In the genomic region with DNA sequence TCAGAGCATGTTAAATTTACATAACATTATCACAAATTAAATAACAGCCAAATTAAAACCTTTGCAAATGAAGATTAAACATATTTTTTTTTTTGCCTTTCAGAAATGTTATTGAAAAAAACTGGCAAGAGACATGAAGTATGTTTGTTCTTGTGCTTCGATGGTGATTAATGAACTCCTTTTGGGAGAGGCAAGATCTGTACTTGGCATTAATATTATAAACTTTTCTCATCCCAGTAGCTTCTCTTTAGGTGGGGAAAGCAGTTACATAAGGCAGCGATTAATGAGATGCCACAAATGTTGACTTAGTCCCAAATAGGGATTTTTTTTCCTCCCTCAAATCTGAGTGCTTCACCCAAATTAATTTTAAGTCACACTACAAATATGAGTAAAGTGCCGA, we compare ENCODE assay signal across 19 cellular contexts.
"Had no signal": no experiment of that assay in that cellular context is flagged by ENCODE, and none has a peak within 500 bp of the region (broad histone marks: within the 10 kb centered on the region; RNA-seq: fewer than 3 reads in every experiment).

No MANE protein-coding gene starts in this region.

- H3K27me3 Mint-ChIP-seq: activated CD8-positive, alpha-beta memory T cell treated with anti-CD3 and anti-CD28 coated beads, Interleukin-2, amount 10 ng/mL, durations not matched to agents 7 days and 5 days; activated naive CD8-positive, alpha-beta T cell treated with anti-CD3 and anti-CD28 coated beads, Interleukin-2, amount 50 U/mL, for 24 hours; memory B cell had no signal

- H3K36me3 Mint-ChIP-seq: activated CD8-positive, alpha-beta memory T cell treated with anti-CD3 and anti-CD28 coated beads, Interleukin-2, amount 10 ng/mL, durations not matched to agents 7 days and 5 days; natural killer cell had no signal

- H3K27me3 ChIP-seq: hepatocyte, spleen, tibial artery, vagina had no signal

- ATAC-seq: activated CD8-positive, alpha-beta memory T cell treated with anti-CD3 and anti-CD28 coated beads, Interleukin-2, amount 10 ng/mL, durations not matched to agents 7 days and 5 days; activated naive CD8-positive, alpha-beta T cell treated with anti-CD3 and anti-CD28 coated beads, Interleukin-2, amount 50 U/mL, for 24 hours; left ventricle myocardium superior; natural killer cell; psoas muscle had no signal

- H3K9me3 Mint-ChIP-seq: activated naive CD4-positive, alpha-beta T cell treated with anti-CD3 and anti-CD28 coated beads for 36 hours; activated T-helper 2 cell treated with anti-CD3 and anti-CD28 coated beads, Interferon-gamma antibody, Interleukin-2, Interleukin-4, amounts not matched to agents 10 μg/mL and 5 μg/mL and 100 μg/mL, durations not matched to agents 14 hours and 24 hours and 36 hours had no signal

- H3K36me3 ChIP-seq: tibial artery, vagina had no signal

- H3K4me1 ChIP-seq: psoas muscle, spleen, tibial artery, vagina had no signal

- FAIRE-seq: kidney had no signal

- DNase-seq: activated CD4-positive, alpha-beta T cell treated with anti-CD3 and anti-CD28 coated beads for 1 hour; activated CD4-positive, alpha-beta T cell treated with anti-CD3 and anti-CD28 coated beads, Interleukin-2, amount 50 U/mL, for 4 hours; activated CD8-positive, alpha-beta memory T cell treated with anti-CD3 and anti-CD28 coated beads, Interleukin-2, amount 10 ng/mL, durations not matched to agents 7 days and 5 days; activated naive CD4-positive, alpha-beta T cell treated with anti-CD3 and anti-CD28 coated beads for 36 hours; activated naive CD8-positive, alpha-beta T cell treated with anti-CD3 and anti-CD28 coated beads, Interleukin-2, amount 50 U/mL, for 24 hours; activated T-cell treated with anti-CD3 and anti-CD28 coated beads, Interleukin-2, amount 50 U/mL, for 1 hour; left ventricle myocardium superior; natural killer cell; spleen; stimulated activated CD4-positive, alpha-beta T cell treated with anti-CD3 and anti-CD28 coated beads, Interleukin-1b, Interleukin-23, amount 100 ng/mL, for 48 hours; T-helper 1 cell had no signal

- H3K4me3 ChIP-seq: hepatocyte, mucosa of descending colon, psoas muscle, spleen, tibial artery, vagina had no signal

- H3K9me3 ChIP-seq: mucosa of descending colon, vagina had no signal

- H3K4me3 Mint-ChIP-seq: activated CD8-positive, alpha-beta memory T cell treated with anti-CD3 and anti-CD28 coated beads, Interleukin-2, amount 10 ng/mL, durations not matched to agents 7 days and 5 days; activated naive CD4-positive, alpha-beta T cell treated with anti-CD3 and anti-CD28 coated beads for 36 hours; activated naive CD8-positive, alpha-beta T cell treated with anti-CD3 and anti-CD28 coated beads, Interleukin-2, amount 50 U/mL, for 24 hours; memory B cell; natural killer cell had no signal

- H3K27ac ChIP-seq: hepatocyte, psoas muscle, spleen, tibial artery, vagina had no signal

- H3K4me1 Mint-ChIP-seq: activated CD8-positive, alpha-beta memory T cell treated with anti-CD3 and anti-CD28 coated beads, Interleukin-2, amount 10 ng/mL, durations not matched to agents 7 days and 5 days; activated naive CD8-positive, alpha-beta T cell treated with anti-CD3 and anti-CD28 coated beads, Interleukin-2, amount 50 U/mL, for 24 hours; memory B cell had no signal

- H3K27ac Mint-ChIP-seq: activated CD8-positive, alpha-beta memory T cell treated with anti-CD3 and anti-CD28 coated beads, Interleukin-2, amount 10 ng/mL, durations not matched to agents 7 days and 5 days; activated naive CD4-positive, alpha-beta T cell treated with anti-CD3 and anti-CD28 coated beads for 36 hours; activated naive CD8-positive, alpha-beta T cell treated with anti-CD3 and anti-CD28 coated beads, Interleukin-2, amount 50 U/mL, for 24 hours; activated T-helper 2 cell treated with anti-CD3 and anti-CD28 coated beads, Interferon-gamma antibody, Interleukin-2, Interleukin-4, amounts not matched to agents 10 μg/mL and 5 μg/mL and 100 μg/mL, durations not matched to agents 14 hours and 24 hours and 36 hours; memory B cell had no signal
